In genomic region chr15:76931397-76932089, GRCh38 we compare ENCODE assay signal across 8 cellular contexts. TPM values are rescaled to one million over a fixed set of nuclear protein-coding genes. Genes with fewer than 3 reads are reported as not detected.
DNase-seq lines count a peak whose midpoint lies in the region; ATAC-seq and TF ChIP-seq lines count a peak whose summit lies in the region.

Gene RCN2, plus strand, starts transcription at chr15:76931749. Its CDS starts 93 bp downstream, at chr15:76931842.

- H3K9me3 Mint-ChIP-seq in natural killer cell treated with Interleukin-12 subunit alpha and Interleukin-12 subunit beta and Interleukin-15 and Interleukin-18, amount 100 ng/mL, for 72 hours, result no peaks in the 10 kb centered on the region

- H3K27me3 ChIP-seq in HAP-1 (ENCODE audit: low read depth) (no peaks in the 10 kb centered on the region), MG63 (peaks cover 3% of the 10 kb centered on the region; the same call in 1 of the 2 replicates)

- H3K4me3 Mint-ChIP-seq in natural killer cell treated with Interleukin-12 subunit alpha and Interleukin-12 subunit beta and Interleukin-15 and Interleukin-18, amount 100 ng/mL, for 72 hours, result peak within 1 kb of the TSS; percentile 79

- H3K27ac Mint-ChIP-seq in natural killer cell treated with Interleukin-12 subunit alpha and Interleukin-12 subunit beta and Interleukin-15 and Interleukin-18, amount 100 ng/mL, for 72 hours, result peak within 1 kb of the TSS; percentile 69 to 87

- H3K4me1 Mint-ChIP-seq in natural killer cell treated with Interleukin-12 subunit alpha and Interleukin-12 subunit beta and Interleukin-15 and Interleukin-18, amount 100 ng/mL, for 72 hours (ENCODE audit: low read depth in 2 of 2), result peaks cover 14 to 18% of the 10 kb centered on the region in 2 donors

- H3K36me3 ChIP-seq in HAP-1 (replicated peaks), result peaks cover 39% of the 10 kb centered on the region
- H3K36me3 ChIP-seq in MG63, result peaks cover 14% of the 10 kb centered on the region

- H3K4me3 ChIP-seq in HAP-1, result peak within 1 kb of the TSS; percentile 51
- H3K4me3 ChIP-seq in MG63, result peak within 1 kb of the TSS; percentile 68
- peak within 1 kb of the TSS; percentile 69 for H3K4me3 ChIP-seq in fibroblast of pulmonary artery (replicated peaks; ENCODE audit: low read depth, low read length)

- TF ChIP-seq CTCF in fibroblast of pulmonary artery (IDR thresholded peaks at IDR 0.05; ENCODE audit: low read length, missing control alignments), result no peak

- no peaks in the 10 kb centered on the region for H3K27me3 Mint-ChIP-seq in natural killer cell treated with Interleukin-12 subunit alpha and Interleukin-12 subunit beta and Interleukin-15 and Interleukin-18, amount 100 ng/mL, for 72 hours

- peaks cover 45% of the 10 kb centered on the region for H3K4me1 ChIP-seq in HAP-1

- DNase-seq in G401 (ENCODE audit: low spot score) (peak; percentile 96), HAP-1 (ENCODE audit: low spot score in 2 of 2) (peak; percentile 99 to 100), MG63 (peak; percentile 97), SHP77 (lab: John Stamatoyannopoulos, UW) (peak; percentile 87 to 90), fibroblast of pulmonary artery (ENCODE audit: low read depth) (peak; percentile 94)
- peak; percentile 89 for DNase-seq in activated effector memory CD4-positive, alpha-beta T cell treated with Interleukin-2 at 50 U/mL for 16 hours
- peak; percentile 98 for DNase-seq in natural killer cell treated with Interleukin-12 subunit alpha and Interleukin-12 subunit beta and Interleukin-15 and Interleukin-18, amount 100 ng/mL, for 72 hours (ENCODE audit: low spot score)
- peak; percentile 93 for DNase-seq in stimulated activated naive CD4-positive, alpha-beta T cell treated with Interleukin-2 at 50 U/mL for 16 hours (lab: John Stamatoyannopoulos, UW)

- in situ Hi-C loops in G401 (cut with HindIII; ENCODE audit: low sequenced_read_pairs) (no loop called here), HAP-1 (cut with MboI; ENCODE audit: low sequenced_read_pairs) (no loop called here)

- H3K36me3 Mint-ChIP-seq in natural killer cell treated with Interleukin-12 subunit alpha and Interleukin-12 subunit beta and Interleukin-15 and Interleukin-18, amount 100 ng/mL, for 72 hours, result peaks cover 9% of the 10 kb centered on the region

- no peaks in the 10 kb centered on the region for H3K9me3 ChIP-seq in HAP-1
- H3K9me3 ChIP-seq in MG63, result no peaks in the 10 kb centered on the region; the same call in 1 of the 2 replicates

- peak; percentile 100 for ATAC-seq in natural killer cell treated with Interleukin-12 subunit alpha and Interleukin-12 subunit beta and Interleukin-15 and Interleukin-18, amount 100 ng/mL, for 72 hours

RNA-seq across cellular contexts. Expression of gene RCN2, which starts in this region (rescaled TPM):
- total RNA-seq in G401 (2014; rRNA removed; shearing (Covaris generic)), result 166 and 180 TPM in 2 replicates
- 141 and 212 TPM in 2 replicates for total RNA-seq in MG63 (2014; rRNA removed; shearing (Covaris generic); ENCODE audit: low replicate concordance)
- total RNA-seq in natural killer cell treated with Interleukin-12 subunit alpha and Interleukin-12 subunit beta and Interleukin-15 and Interleukin-18, amount 100 ng/mL, for 72 hours, result 10 to 100 TPM; 25.5 to 32.2 TPM

Comparison
In these comparisons a context has a peak if more than half of its experiments do, and no peak if none do; other contexts are left out.
1. Peak in every context shown above with its lines: DNase-seq, ATAC-seq and H3K4me3 ChIP-seq.